In the genomic region with DNA sequence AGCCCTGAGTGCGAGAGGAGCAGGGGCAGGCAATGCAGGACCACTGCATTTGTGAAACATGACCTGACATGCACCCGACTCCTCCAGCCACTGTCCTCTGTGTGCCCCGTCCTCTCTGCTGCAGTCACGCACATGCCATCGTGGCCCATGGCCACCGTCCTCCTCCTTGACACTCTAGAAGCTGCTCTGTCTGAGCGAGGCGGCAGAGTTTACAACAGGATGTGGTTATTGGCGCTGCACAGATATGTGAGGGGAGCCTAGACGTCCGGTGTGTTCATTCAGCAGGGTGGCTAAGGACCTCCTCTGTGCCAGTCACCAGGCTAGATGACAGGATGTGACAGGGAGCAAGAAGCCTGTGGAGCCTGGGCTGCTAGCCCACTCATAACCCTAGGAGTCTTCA, we compare ENCODE assay signal across 2 cellular contexts.
TF ChIP-seq lines count a peak whose summit lies in the region.

No MANE protein-coding gene starts in this region.

TF ChIP-seq in IMR-90, 13 proteins besides CTCF, POLR2A, EP300 and RAD21:
- TF ChIP-seq, protein P1, sequence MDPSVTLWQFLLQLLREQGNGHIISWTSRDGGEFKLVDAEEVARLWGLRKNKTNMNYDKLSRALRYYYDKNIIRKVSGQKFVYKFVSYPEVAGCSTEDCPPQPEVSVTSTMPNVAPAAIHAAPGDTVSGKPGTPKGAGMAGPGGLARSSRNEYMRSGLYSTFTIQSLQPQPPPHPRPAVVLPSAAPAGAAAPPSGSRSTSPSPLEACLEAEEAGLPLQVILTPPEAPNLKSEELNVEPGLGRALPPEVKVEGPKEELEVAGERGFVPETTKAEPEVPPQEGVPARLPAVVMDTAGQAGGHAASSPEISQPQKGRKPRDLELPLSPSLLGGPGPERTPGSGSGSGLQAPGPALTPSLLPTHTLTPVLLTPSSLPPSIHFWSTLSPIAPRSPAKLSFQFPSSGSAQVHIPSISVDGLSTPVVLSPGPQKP (IDR thresholded peaks at IDR 0.05; ENCODE audit: borderline replicate concordance, low read depth, low read length) = no peak
- TF ChIP-seq USF2 (IDR thresholded peaks at IDR 0.05; ENCODE audit: low read depth, low read length) (no peak), CEBPB (IDR thresholded peaks at IDR 0.05; ENCODE audit: low read depth, low read length) (no peak)

TF ChIP-seq in GM23338, 12 proteins besides CTCF, POLR2A, EP300 and RAD21:
- TF ChIP-seq, protein P2, sequence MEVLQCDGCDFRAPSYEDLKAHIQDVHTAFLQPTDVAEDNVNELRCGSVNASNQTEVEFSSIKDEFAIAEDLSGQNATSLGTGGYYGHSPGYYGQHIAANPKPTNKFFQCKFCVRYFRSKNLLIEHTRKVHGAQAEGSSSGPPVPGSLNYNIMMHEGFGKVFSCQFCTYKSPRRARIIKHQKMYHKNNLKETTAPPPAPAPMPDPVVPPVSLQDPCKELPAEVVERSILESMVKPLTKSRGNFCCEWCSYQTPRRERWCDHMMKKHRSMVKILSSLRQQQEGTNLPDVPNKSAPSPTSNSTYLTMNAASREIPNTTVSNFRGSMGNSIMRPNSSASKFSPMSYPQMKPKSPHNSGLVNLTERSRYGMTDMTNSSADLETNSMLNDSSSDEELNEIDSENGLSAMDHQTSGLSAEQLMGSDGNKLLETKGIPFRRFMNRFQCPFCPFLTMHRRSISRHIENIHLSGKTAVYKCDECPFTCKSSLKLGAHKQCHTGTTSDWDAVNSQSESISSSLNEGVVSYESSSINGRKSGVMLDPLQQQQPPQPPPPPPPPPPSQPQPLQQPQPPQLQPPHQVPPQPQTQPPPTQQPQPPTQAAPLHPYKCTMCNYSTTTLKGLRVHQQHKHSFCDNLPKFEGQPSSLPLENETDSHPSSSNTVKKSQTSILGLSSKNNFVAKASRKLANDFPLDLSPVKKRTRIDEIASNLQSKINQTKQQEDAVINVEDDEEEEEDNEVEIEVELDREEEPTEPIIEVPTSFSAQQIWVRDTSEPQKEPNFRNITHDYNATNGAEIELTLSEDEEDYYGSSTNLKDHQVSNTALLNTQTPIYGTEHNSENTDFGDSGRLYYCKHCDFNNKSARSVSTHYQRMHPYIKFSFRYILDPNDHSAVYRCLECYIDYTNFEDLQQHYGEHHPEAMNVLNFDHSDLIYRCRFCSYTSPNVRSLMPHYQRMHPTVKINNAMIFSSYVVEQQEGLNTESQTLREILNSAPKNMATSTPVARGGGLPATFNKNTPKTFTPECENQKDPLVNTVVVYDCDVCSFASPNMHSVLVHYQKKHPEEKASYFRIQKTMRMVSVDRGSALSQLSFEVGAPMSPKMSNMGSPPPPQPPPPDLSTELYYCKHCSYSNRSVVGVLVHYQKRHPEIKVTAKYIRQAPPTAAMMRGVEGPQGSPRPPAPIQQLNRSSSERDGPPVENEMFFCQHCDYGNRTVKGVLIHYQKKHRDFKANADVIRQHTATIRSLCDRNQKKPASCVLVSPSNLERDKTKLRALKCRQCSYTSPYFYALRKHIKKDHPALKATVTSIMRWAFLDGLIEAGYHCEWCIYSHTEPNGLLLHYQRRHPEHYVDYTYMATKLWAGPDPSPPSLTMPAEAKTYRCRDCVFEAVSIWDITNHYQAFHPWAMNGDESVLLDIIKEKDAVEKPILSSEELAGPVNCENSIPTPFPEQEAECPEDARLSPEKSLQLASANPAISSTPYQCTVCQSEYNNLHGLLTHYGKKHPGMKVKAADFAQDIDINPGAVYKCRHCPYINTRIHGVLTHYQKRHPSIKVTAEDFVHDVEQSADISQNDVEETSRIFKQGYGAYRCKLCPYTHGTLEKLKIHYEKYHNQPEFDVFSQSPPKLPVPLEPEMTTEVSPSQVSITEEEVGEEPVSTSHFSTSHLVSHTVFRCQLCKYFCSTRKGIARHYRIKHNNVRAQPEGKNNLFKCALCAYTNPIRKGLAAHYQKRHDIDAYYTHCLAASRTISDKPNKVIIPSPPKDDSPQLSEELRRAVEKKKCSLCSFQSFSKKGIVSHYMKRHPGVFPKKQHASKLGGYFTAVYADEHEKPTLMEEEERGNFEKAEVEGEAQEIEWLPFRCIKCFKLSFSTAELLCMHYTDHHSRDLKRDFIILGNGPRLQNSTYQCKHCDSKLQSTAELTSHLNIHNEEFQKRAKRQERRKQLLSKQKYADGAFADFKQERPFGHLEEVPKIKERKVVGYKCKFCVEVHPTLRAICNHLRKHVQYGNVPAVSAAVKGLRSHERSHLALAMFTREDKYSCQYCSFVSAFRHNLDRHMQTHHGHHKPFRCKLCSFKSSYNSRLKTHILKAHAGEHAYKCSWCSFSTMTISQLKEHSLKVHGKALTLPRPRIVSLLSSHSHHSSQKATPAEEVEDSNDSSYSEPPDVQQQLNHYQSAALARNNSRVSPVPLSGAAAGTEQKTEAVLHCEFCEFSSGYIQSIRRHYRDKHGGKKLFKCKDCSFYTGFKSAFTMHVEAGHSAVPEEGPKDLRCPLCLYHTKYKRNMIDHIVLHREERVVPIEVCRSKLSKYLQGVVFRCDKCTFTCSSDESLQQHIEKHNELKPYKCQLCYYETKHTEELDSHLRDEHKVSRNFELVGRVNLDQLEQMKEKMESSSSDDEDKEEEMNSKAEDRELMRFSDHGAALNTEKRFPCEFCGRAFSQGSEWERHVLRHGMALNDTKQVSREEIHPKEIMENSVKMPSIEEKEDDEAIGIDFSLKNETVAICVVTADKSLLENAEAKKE (CRISPR knock-in tag; IDR thresholded peaks at IDR 0.05) = no peak
- no peak for TF ChIP-seq CREB1 (CRISPR knock-in tag; IDR thresholded peaks at IDR 0.05; ENCODE audit: low read depth)
